In genomic region chr22:50171965-50172421, GRCh38 we compare ENCODE assay signal across 15 cellular contexts. TPM values are rescaled to one million over a fixed set of nuclear protein-coding genes. Genes with fewer than 3 reads are reported as not detected.
A peak's percentile ranks its signal among the peaks of the same experiment; 100 is the strongest.
DNase-seq lines count a peak whose midpoint lies in the region; ATAC-seq and TF ChIP-seq lines count a peak whose summit lies in the region.
"Had no signal": no experiment of that assay in that cellular context is flagged by ENCODE, and none has a peak within 500 bp of the region (broad histone marks: within the 10 kb centered on the region; RNA-seq: fewer than 3 reads in every experiment).

No MANE protein-coding gene starts in this region.

- no peaks in the 10 kb centered on the region for H3K27me3 ChIP-seq in right cardiac atrium (ENCODE audit: control insufficient read depth, insufficient read depth)
- H3K27me3 ChIP-seq in Peyer's patch: peaks cover 0 to 18% of the 10 kb centered on the region in 2 donors

- H3K36me3 ChIP-seq in Peyer's patch: no peaks in the 10 kb centered on the region
- H3K36me3 ChIP-seq: suprapubic skin had no signal

- H3K9me3 ChIP-seq in right cardiac atrium (ENCODE audit: control insufficient read depth, low read length) (no peaks in the 10 kb centered on the region), Peyer's patch (no peaks in the 10 kb centered on the region)
- H3K9me3 ChIP-seq: suprapubic skin had no signal

- H3K4me3 ChIP-seq in right cardiac atrium (ENCODE audit: low read length): no peak overlapping the region
- no peak overlapping the region for H3K4me3 ChIP-seq in Peyer's patch
- H3K4me3 ChIP-seq: suprapubic skin had no signal

- H3K4me3 Mint-ChIP-seq in activated T-helper 17 cell treated with anti-CD3 and anti-CD28 coated beads, Interleukin-2, amount 50 U/mL, for 72 hours: peak overlapping the region; percentile 64
- peak overlapping the region in 6 of 8 donors; percentile 20 to 91 (median 47) for H3K4me3 Mint-ChIP-seq in naive B cell

- DNase-seq in right cardiac atrium (peak in 1 of 3 donors; percentile 31), left ventricle myocardium superior (no peak), naive B cell (no peak), GF-D8 (lab: John Stamatoyannopoulos, UW) (no peak), SHP77 (lab: John Stamatoyannopoulos, UW) (no peak), Peyer's patch (no peak), medulla oblongata (ENCODE audit: extremely low spot score) (no peak)
- DNase-seq: activated CD4-positive, CD25-positive, alpha-beta regulatory T cell treated with anti-CD3 and anti-CD28 coated beads, Interleukin-2, amount 50 U/mL, for 72 hours; mammary epithelial cell; NCI-H1694; NCI-H510A treated with DMSO at 0.1 percent for 48 hours had no signal

- H3K27ac ChIP-seq in right cardiac atrium (ENCODE audit: low read length): no peak overlapping the region
- no peak overlapping the region for H3K27ac ChIP-seq in Peyer's patch
- H3K27ac ChIP-seq: C4-2B, parathyroid adenoma, suprapubic skin had no signal

- H3K4me1 ChIP-seq in right cardiac atrium (ENCODE audit: control insufficient read depth, insufficient read depth, low read length): no peaks in the 10 kb centered on the region
- H3K4me1 ChIP-seq in Peyer's patch: peaks cover 0 to 14% (median 4%) of the 10 kb centered on the region in 4 donors
- H3K4me1 ChIP-seq: parathyroid adenoma had no signal

- no peaks in the 10 kb centered on the region for H3K9me3 Mint-ChIP-seq in activated T-helper 17 cell treated with anti-CD3 and anti-CD28 coated beads, Interleukin-2, amount 50 U/mL, for 72 hours
- H3K9me3 Mint-ChIP-seq in naive B cell: no peaks in the 10 kb centered on the region

- WGBS in right cardiac atrium: 62% methylated on average over 13 of the region's 13 CpGs

- ATAC-seq in right cardiac atrium (peak; percentile 8 to 22), left ventricle myocardium superior (no peak), naive B cell (ENCODE audit: low read depth in 2 of 2) (no peak)
- no peak for ATAC-seq in activated T-helper 17 cell treated with anti-CD3 and anti-CD28 coated beads, Interleukin-2, amount 50 U/mL, for 72 hours (replicated peaks)

- peaks cover 7% of the 10 kb centered on the region for H3K4me1 Mint-ChIP-seq in activated T-helper 17 cell treated with anti-CD3 and anti-CD28 coated beads, Interleukin-2, amount 50 U/mL, for 72 hours
- peaks cover 28 to 39% (median 34%) of the 10 kb centered on the region in 3 donors for H3K4me1 Mint-ChIP-seq in naive B cell

- intact Hi-C loops in right cardiac atrium (cut with DNase I) (no loop called here), left ventricle myocardium superior (cut with micrococcal nuclease) (no loop called here)

- TF ChIP-seq POLR2A in Peyer's patch (IDR thresholded peaks at IDR 0.05): no peak

- H3K27ac Mint-ChIP-seq in activated T-helper 17 cell treated with anti-CD3 and anti-CD28 coated beads, Interleukin-2, amount 50 U/mL, for 72 hours: no peak overlapping the region
- H3K27ac Mint-ChIP-seq in naive B cell: peak overlapping the region in 5 of 6 donors; percentile 11 to 80 (median 54)

- no peak for TF ChIP-seq CTCF in Peyer's patch (IDR thresholded peaks at IDR 0.05)

- H3K36me3 Mint-ChIP-seq in activated T-helper 17 cell treated with anti-CD3 and anti-CD28 coated beads, Interleukin-2, amount 50 U/mL, for 72 hours (ENCODE audit: low read depth): peaks cover 13% of the 10 kb centered on the region
- no peaks in the 10 kb centered on the region for H3K36me3 Mint-ChIP-seq in naive B cell

- H3K27me3 Mint-ChIP-seq in activated T-helper 17 cell treated with anti-CD3 and anti-CD28 coated beads, Interleukin-2, amount 50 U/mL, for 72 hours: peaks cover 26% of the 10 kb centered on the region
- H3K27me3 Mint-ChIP-seq in naive B cell: peaks cover 13 to 47% (median 31%) of the 10 kb centered on the region in 3 donors

RNA-seq across cellular contexts. Expression of gene PANX2, which starts 1.5 kb away (rescaled TPM):
- 1 to 10 TPM in 2 of 4 donors, under 1 TPM in 2; 0.43 to 2.1 (median 1.3) TPM for total RNA-seq in right cardiac atrium
- 0.68 TPM for polyA plus RNA-seq in right cardiac atrium
- 0.40 TPM for total RNA-seq in left ventricle myocardium superior
- 10 to 100 TPM in 1 of 2 donors, 1 to 10 TPM in 1; 2.5 to 16.6 TPM for total RNA-seq in activated T-helper 17 cell treated with anti-CD3 and anti-CD28 coated beads, Interleukin-2, amount 50 U/mL, for 72 hours
- under 1 TPM in 1 of 6 donors, not detected in 5; 0.08 TPM for polyA plus RNA-seq in naive B cell (ENCODE audit: low read depth in 6 of 6)
- total RNA-seq in Peyer's patch: under 1 TPM in 1 of 4 donors, not detected in 3; 0.40 TPM

RNA-seq across cellular contexts. Expression of gene TRABD, which starts 13.7 kb away (rescaled TPM):
- 10 to 100 TPM; 16.7 to 23.2 (median 20.7) TPM for total RNA-seq in right cardiac atrium
- 25.5 TPM for polyA plus RNA-seq in right cardiac atrium
- 23.8 TPM for total RNA-seq in left ventricle myocardium superior
- 100 to 1,000 TPM in 1 of 2 donors, 10 to 100 TPM in 1; 70.1 to 116 TPM for total RNA-seq in activated T-helper 17 cell treated with anti-CD3 and anti-CD28 coated beads, Interleukin-2, amount 50 U/mL, for 72 hours
- polyA plus RNA-seq in naive B cell (ENCODE audit: low read depth in 6 of 6): 10 to 100 TPM in 5 of 6 donors, 1 to 10 TPM in 1; 9.4 to 22.6 (median 15.1) TPM
- total RNA-seq in Peyer's patch: 100 to 1,000 TPM in 1 of 4 donors, 10 to 100 TPM in 3; 44.0 to 111 (median 86.3) TPM

RNA-seq across cellular contexts. Expression of gene SELENOO, which starts 28.8 kb away (rescaled TPM):
- total RNA-seq in right cardiac atrium: 10 to 100 TPM; 14.6 to 16.3 (median 15.3) TPM
- polyA plus RNA-seq in right cardiac atrium: 17.1 TPM
- total RNA-seq in left ventricle myocardium superior: 14.5 TPM
- 10 to 100 TPM; 16.5 to 26.7 TPM for total RNA-seq in activated T-helper 17 cell treated with anti-CD3 and anti-CD28 coated beads, Interleukin-2, amount 50 U/mL, for 72 hours
- polyA plus RNA-seq in naive B cell (ENCODE audit: low read depth in 6 of 6): 1 to 10 TPM; 2.9 to 6.8 (median 5.2) TPM
- 100 to 1,000 TPM in 1 of 4 donors, 10 to 100 TPM in 3; 48.7 to 101 (median 74.0) TPM for total RNA-seq in Peyer's patch

Comparison
In these comparisons a context has a peak if more than half of its experiments do, and no peak if none do; other contexts are left out.
1. ATAC-seq: peak in right cardiac atrium (2 of 2); none in left ventricle myocardium superior (single experiment), activated T-helper 17 cell treated with anti-CD3 and anti-CD28 coated beads, Interleukin-2, amount 50 U/mL, for 72 hours (single experiment) and naive B cell (0 of 2).